9 cellular contexts compared by ENCODE assay signal in the genomic region with DNA sequence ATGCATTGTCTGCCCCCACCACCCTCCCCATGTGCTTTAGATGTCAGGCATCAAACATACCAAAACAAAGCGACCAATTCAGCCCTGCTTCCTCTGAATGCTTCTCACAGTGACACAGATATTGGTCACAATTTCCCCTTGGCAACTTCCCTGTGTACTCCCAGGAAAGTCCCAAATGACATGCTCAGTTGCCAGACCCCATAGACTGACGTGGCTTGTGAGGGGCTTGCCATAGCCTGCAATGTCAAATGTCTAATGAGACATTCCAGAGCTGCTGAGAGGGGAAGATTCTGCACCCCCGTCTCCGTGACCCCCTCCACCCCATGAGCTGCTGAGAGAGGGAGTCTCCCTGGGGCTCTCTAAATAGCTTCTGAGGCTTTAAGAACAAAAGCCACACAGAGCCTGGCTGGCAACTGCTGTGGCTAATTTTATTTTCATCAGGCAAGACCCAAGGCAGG. TPM values are rescaled to one million over a fixed set of nuclear protein-coding genes. Genes with fewer than 3 reads are reported as not detected.
DNase-seq lines count a peak whose midpoint lies in the region; ATAC-seq, FAIRE-seq and TF ChIP-seq lines count a peak whose summit lies in the region.
"Had no signal": no experiment of that assay in that cellular context is flagged by ENCODE, and none has a peak within 500 bp of the region (broad histone marks: within the 10 kb centered on the region; RNA-seq: fewer than 3 reads in every experiment).

No MANE protein-coding gene starts in this region.

- H3K9me2 ChIP-seq in Karpas-422 (replicated peaks; ENCODE audit: insufficient read depth, low read length) = no peaks in the 10 kb centered on the region

- H3K36me3 ChIP-seq in muscle layer of duodenum (ENCODE audit: control insufficient read depth in 1 of 2, insufficient read depth in 2 of 2, low read length in 2 of 2) = no peaks in the 10 kb centered on the region
- H3K36me3 ChIP-seq in colonic mucosa = no peaks in the 10 kb centered on the region
- no peaks in the 10 kb centered on the region for H3K36me3 ChIP-seq in Karpas-422 (ENCODE audit: insufficient read depth, low read length)

- peak; percentile 78 for FAIRE-seq in GM18507 (lab: Jason Lieb, UNC)
- FAIRE-seq: colon had no signal

- H3K27me3 ChIP-seq in muscle layer of duodenum (ENCODE audit: low read depth, low read length) (no peaks in the 10 kb centered on the region), colonic mucosa (no peaks in the 10 kb centered on the region), Karpas-422 (ENCODE audit: low read length) (no peaks in the 10 kb centered on the region)

- DNase-seq in GM18507 (ENCODE audit: extremely low spot score, insufficient read length, low read depth) = no peak
- DNase-seq in caudate nucleus (lab: John Stamatoyannopoulos, UW) = peak in 53 of 61 donors; percentile 3 to 88 (median 58)
- no peak for DNase-seq in central memory CD4-positive, alpha-beta T cell
- no peak for DNase-seq in colonic mucosa
- no peak for DNase-seq in Karpas-422

- no peaks in the 10 kb centered on the region for H3K4me1 ChIP-seq in muscle layer of duodenum (ENCODE audit: control insufficient read depth in 1 of 2, insufficient read depth in 2 of 2, low read length in 2 of 2)
- no peaks in the 10 kb centered on the region for H3K4me1 ChIP-seq in colonic mucosa
- no peaks in the 10 kb centered on the region for H3K4me1 ChIP-seq in Karpas-422 (ENCODE audit: low read length)

- no peak overlapping the region for H2AFZ ChIP-seq in Karpas-422 (ENCODE audit: low read length)

- H3K4me3 ChIP-seq in muscle layer of duodenum (ENCODE audit: low read depth in 1 of 2, low read length in 2 of 2) (no peak overlapping the region), colonic mucosa (no peak overlapping the region), Karpas-422 (ENCODE audit: low read length) (no peak overlapping the region)

- no peak overlapping the region for H3K4me2 ChIP-seq in Karpas-422 (ENCODE audit: low read depth, low read length, poor library complexity, severe bottlenecking)

- intact Hi-C loops in colonic mucosa (cut with DNase I) = no loop called here

- ATAC-seq in HG02981 (IDR thresholded peaks at IDR 0.05; ENCODE audit: unreplicated experiment) (peak; percentile 65), HG03521 (IDR thresholded peaks at IDR 0.05; ENCODE audit: unreplicated experiment) (no peak)

- peak overlapping the region; percentile 97 for H3K27ac ChIP-seq in caudate nucleus (ENCODE audit: low read depth, low read length)
- H3K27ac ChIP-seq in muscle layer of duodenum (ENCODE audit: low read length) = peak overlapping the region; percentile 14
- H3K27ac ChIP-seq in colonic mucosa = no peak overlapping the region
- H3K27ac ChIP-seq in Karpas-422 (ENCODE audit: low read length) = no peak overlapping the region

- no peaks in the 10 kb centered on the region for H4K20me1 ChIP-seq in Karpas-422 (ENCODE audit: insufficient read depth, low read depth, low read length)

- H3K9me3 ChIP-seq in muscle layer of duodenum (ENCODE audit: control insufficient read depth in 1 of 2, low read length in 2 of 2) = no peaks in the 10 kb centered on the region
- no peaks in the 10 kb centered on the region for H3K9me3 ChIP-seq in colonic mucosa
- 0 out of 2 replicates have a peak, but pooled peaks cover 2% of the 10 kb centered on the region for H3K9me3 ChIP-seq in Karpas-422 (ENCODE audit: low read length)

- H3K9ac ChIP-seq in colonic mucosa (ENCODE audit: low read depth in 2 of 2, low read length in 2 of 2) (no peak overlapping the region), Karpas-422 (ENCODE audit: low read length) (no peak overlapping the region)

- H3K79me2 ChIP-seq in Karpas-422 (ENCODE audit: low read length) = no peaks in the 10 kb centered on the region

- TF ChIP-seq CTCF in colonic mucosa (IDR thresholded peaks at IDR 0.05) = no peak

RNA-seq across cellular contexts. Expression of a gene that starts 47.3 kb away (rescaled TPM):
- 1 to 10 TPM in 1 of 2 donors, under 1 TPM in 1; 0.49 to 2.2 TPM for total RNA-seq in colonic mucosa
- total RNA-seq in Karpas-422 (2014; rRNA removed; shearing (Covaris generic); ENCODE audit: low replicate concordance) = not detected in 2 replicates

Comparison
In these comparisons a context has a peak if more than half of its experiments do, and no peak if none do; other contexts are left out.
1. DNase-seq: peak in caudate nucleus (53 of 61); none in GM18507 (single experiment), central memory CD4-positive, alpha-beta T cell (single experiment), colonic mucosa (single experiment) and Karpas-422 (single experiment).
2. H3K27ac ChIP-seq: peak in caudate nucleus (single experiment) and muscle layer of duodenum (single experiment); none in colonic mucosa (single experiment) and Karpas-422 (single experiment).